23 cellular contexts compared by ENCODE assay signal in genomic region chr10:133060881-133061280, GRCh38. TPM values are rescaled to one million over a fixed set of nuclear protein-coding genes. Genes with fewer than 3 reads are reported as not detected.
"Had no signal": no experiment of that assay in that cellular context is flagged by ENCODE, and none has a peak within 500 bp of the region (broad histone marks: within the 10 kb centered on the region; RNA-seq: fewer than 3 reads in every experiment).

No MANE protein-coding gene starts in this region.

- H3K4me1 Mint-ChIP-seq: mesothelial cell of epicardium had no signal

- H3K27me3 ChIP-seq: foreskin keratinocyte, hepatocyte had no signal

- DNase-seq: dermis blood vessel endothelial cell; dorsolateral prefrontal cortex; effector CD4-positive, alpha-beta T cell; effector memory CD4-positive, alpha-beta T cell; foreskin keratinocyte; hypothalamus; immature natural killer cell; islet precursor cell; kidney; kidney glomerular epithelial cell; left lung; left ventricle myocardium superior; lower lobe of right lung; mesenchymal stem cell; mucosa of descending colon had no signal

- H3K9me3 Mint-ChIP-seq: immature natural killer cell, mesothelial cell of epicardium had no signal

- H3K27ac Mint-ChIP-seq: immature natural killer cell, mesothelial cell of epicardium had no signal

- H3K4me1 ChIP-seq: esophagus muscularis mucosa, foreskin keratinocyte, gastroesophageal sphincter, left lung, lower lobe of right lung had no signal

- H3K27ac ChIP-seq: coronary artery, esophagus muscularis mucosa, foreskin keratinocyte, gastroesophageal sphincter, heart left ventricle, hepatocyte, left lung, lower lobe of right lung had no signal

- H3K4me3 Mint-ChIP-seq: immature natural killer cell, mesothelial cell of epicardium had no signal

- H3K9me3 ChIP-seq: esophagus muscularis mucosa, gastroesophageal sphincter, heart left ventricle, left lung, lower lobe of right lung, mucosa of descending colon had no signal

- H3K4me3 ChIP-seq: coronary artery, dorsolateral prefrontal cortex, esophagus muscularis mucosa, gastroesophageal sphincter, heart left ventricle, hepatocyte, left lung, lower lobe of right lung, mucosa of descending colon had no signal

- H2AFZ ChIP-seq: hepatocyte had no signal

- H3K36me3 ChIP-seq: esophagus muscularis mucosa, gastroesophageal sphincter, heart left ventricle, left lung, lower lobe of right lung had no signal

- ATAC-seq: foreskin keratinocyte, gastroesophageal sphincter, left lung, left ventricle myocardium superior, mucosa of descending colon had no signal

- H3K4me2 ChIP-seq: hepatocyte had no signal

RNA-seq across cellular contexts. Expression of gene ADGRA1, which starts 26.8 kb away (rescaled TPM):
- polyA plus RNA-seq: endothelial cell of umbilical vein, fibroblast of lung, foreskin keratinocyte, hepatocyte, immature natural killer cell had no signal
